12 cellular contexts compared by ENCODE assay signal in genomic region chr19:1211494-1212234, GRCh38. TPM values are rescaled to one million over a fixed set of nuclear protein-coding genes. Genes with fewer than 3 reads are reported as not detected.
DNase-seq lines count a peak whose midpoint lies in the region; ATAC-seq and TF ChIP-seq lines count a peak whose summit lies in the region.
"Had no signal": no experiment of that assay in that cellular context is flagged by ENCODE, and none has a peak within 500 bp of the region (broad histone marks: within the 10 kb centered on the region; RNA-seq: fewer than 3 reads in every experiment).

No MANE protein-coding gene starts in this region.

- ATAC-seq in GM19397 (IDR thresholded peaks at IDR 0.05; ENCODE audit: unreplicated experiment): no peak
- ATAC-seq: lower lobe of right lung had no signal

- intact Hi-C loops in esophagus squamous epithelium (cut with DNase I): no loop called here

- no peak overlapping the region for H3K4me3 Mint-ChIP-seq in osteocyte (ENCODE audit: unreplicated experiment)

- POLR2A ChIA-PET in RWPE1 (lab: Yijun Ruan, JAX; ENCODE audit: low non-redundant PET): interaction anchor here (0.6 kb wide), 1 partner anchor 11 kb away, joined by 12 read pairs; no protein-coding TSS in a partner anchor

- H3K4me1 Mint-ChIP-seq in osteocyte (ENCODE audit: unreplicated experiment): peaks cover 65% of the 10 kb centered on the region

- peaks cover 6% of the 10 kb centered on the region for H3K36me3 Mint-ChIP-seq in osteocyte (ENCODE audit: unreplicated experiment)

- H3K27me3 Mint-ChIP-seq in osteocyte (ENCODE audit: unreplicated experiment): no peaks in the 10 kb centered on the region

- TF ChIP-seq CTCF in RWPE1 (conservative IDR thresholded peaks at IDR 0.05; ENCODE audit: low read depth) (no peak), esophagus squamous epithelium (IDR thresholded peaks at IDR 0.05) (peak in 2 of 6 experiments; percentile 21 to 35), osteocyte (IDR thresholded peaks at IDR 0.05) (no peak)

- peaks cover 75 to 100% (median 89%) of the 10 kb centered on the region in 3 donors for H3K4me1 ChIP-seq in esophagus squamous epithelium

- no peaks in the 10 kb centered on the region for H3K9me3 ChIP-seq in esophagus squamous epithelium
- H3K9me3 ChIP-seq: lower lobe of right lung had no signal

- H3K36me3 ChIP-seq in esophagus squamous epithelium: peaks cover 0 to 24% (median 0%) of the 10 kb centered on the region in 3 donors

- H3K27ac Mint-ChIP-seq in osteocyte (ENCODE audit: unreplicated experiment): peak overlapping the region; percentile 41

- in situ Hi-C loops in G401 (cut with HindIII; ENCODE audit: low sequenced_read_pairs): no loop called here

- H3K9me3 Mint-ChIP-seq in osteocyte (ENCODE audit: unreplicated experiment): no peaks in the 10 kb centered on the region

- peak overlapping the region in 1 of 4 donors; percentile 15 for H3K4me3 ChIP-seq in esophagus squamous epithelium
- H3K4me3 ChIP-seq: lower lobe of right lung had no signal

- no peaks in the 10 kb centered on the region for H3K27me3 ChIP-seq in esophagus squamous epithelium

- DNase-seq in G401 (ENCODE audit: low spot score): peak; percentile 60
- DNase-seq in RWPE1 (ENCODE audit: low spot score): no peak
- no peak for DNase-seq in esophagus squamous epithelium (lab: John Stamatoyannopoulos, UW)
- DNase-seq in osteocyte (ENCODE audit: extremely low spot score, unreplicated experiment): peak; percentile 80
- DNase-seq in NCI-H1092 treated with DMSO at 0.1 percent for 48 hours (lab: John Stamatoyannopoulos, UW): no peak
- DNase-seq in SW 1271 (lab: John Stamatoyannopoulos, UW): no peak
- DNase-seq in activated effector memory CD4-positive, alpha-beta T cell treated with anti-CD3 and anti-CD28 coated beads, Interleukin-2, amount 50 U/mL, for 16 hours: no peak
- DNase-seq: activated gamma-delta T cell, Karpas-422, lower lobe of right lung, NCI-H748 treated with DMSO at 0.1 percent for 48 hours had no signal

- H3K27ac ChIP-seq in RWPE1 (peak overlapping the region; percentile 98), esophagus squamous epithelium (peak overlapping the region; percentile 82 to 91 (median 88))
- H3K27ac ChIP-seq: lower lobe of right lung had no signal

- 46 to 84% methylated on average over 14 to 22 of the region's 33 CpGs for WGBS in esophagus squamous epithelium, 2 donors

- CTCF ChIA-PET in RWPE1 (lab: Yijun Ruan, JAX): interaction anchor here (1.0 to 1.3 kb wide), 2 partner anchors 9 to 29 kb away, joined by 4 read pairs; no protein-coding TSS in a partner anchor

- TF ChIP-seq POLR2A in esophagus squamous epithelium (IDR thresholded peaks at IDR 0.05): no peak

RNA-seq across cellular contexts. Expression of gene STK11, which starts 6.1 kb away (rescaled TPM):
- total RNA-seq in G401 (2014; rRNA removed; shearing (Covaris generic)): 83.6 and 94.8 TPM in 2 replicates
- total RNA-seq in esophagus squamous epithelium (10 to 100 TPM; 59.3 to 68.5 (median 61.6) TPM), osteocyte (60.8 and 61.3 TPM in 2 replicates)

RNA-seq across cellular contexts. Expression of gene CBARP, which starts 26.1 kb away (rescaled TPM):
- total RNA-seq in G401 (2014; rRNA removed; shearing (Covaris generic)): 3.6 and 5.6 TPM in 2 replicates
- total RNA-seq in esophagus squamous epithelium (1 to 10 TPM in 3 of 4 donors, under 1 TPM in 1; 0.38 to 1.6 (median 1.2) TPM), osteocyte (6.9 and 7.0 TPM in 2 replicates)

RNA-seq across cellular contexts. Expression of gene ATP5F1D, which starts 29.9 kb away (rescaled TPM):
- 61.3 and 98.5 TPM in 2 replicates for total RNA-seq in G401 (2014; rRNA removed; shearing (Covaris generic))
- total RNA-seq in esophagus squamous epithelium (100 to 1,000 TPM in 3 of 4 donors, 10 to 100 TPM in 1; 83.4 to 171 (median 132) TPM), osteocyte (167 and 172 TPM in 2 replicates)

RNA-seq across cellular contexts. Expression of gene MIDN, which starts 36.7 kb away (rescaled TPM):
- 14.0 and 17.5 TPM in 2 replicates for total RNA-seq in G401 (2014; rRNA removed; shearing (Covaris generic))
- 10 to 100 TPM; 12.4 to 65.0 (median 40.4) TPM for total RNA-seq in esophagus squamous epithelium
- 98.1 and 103 TPM in 2 replicates for total RNA-seq in osteocyte

RNA-seq across cellular contexts. Expression of gene SBNO2, which starts 37.6 kb away (rescaled TPM):
- 22.3 and 25.1 TPM in 2 replicates for total RNA-seq in G401 (2014; rRNA removed; shearing (Covaris generic))
- total RNA-seq in esophagus squamous epithelium (10 to 100 TPM; 31.3 to 84.3 (median 68.3) TPM), osteocyte (57.1 and 61.6 TPM in 2 replicates)

Comparison
In these comparisons a context has a peak if more than half of its experiments do, and no peak if none do; other contexts are left out.
1. DNase-seq: peak in G401 (single experiment) and osteocyte (single experiment); none in RWPE1 (single experiment), esophagus squamous epithelium (single experiment), NCI-H1092 treated with DMSO at 0.1 percent for 48 hours (single experiment), SW 1271 (0 of 2) and activated effector memory CD4-positive, alpha-beta T cell treated with anti-CD3 and anti-CD28 coated beads, Interleukin-2, amount 50 U/mL, for 16 hours (single experiment).